ENCODE assay signal across 18 cellular contexts in genomic region chr20:32263398-32263954, GRCh38. TPM values are rescaled to one million over a fixed set of nuclear protein-coding genes. Genes with fewer than 3 reads are reported as not detected.
DNase-seq lines count a peak whose midpoint lies in the region; ATAC-seq and TF ChIP-seq lines count a peak whose summit lies in the region.
"Had no signal": no experiment of that assay in that cellular context is flagged by ENCODE, and none has a peak within 500 bp of the region (broad histone marks: within the 10 kb centered on the region; RNA-seq: fewer than 3 reads in every experiment).

No MANE protein-coding gene starts in this region.

- H3K36me3 ChIP-seq in OCI-LY7 (ENCODE audit: insufficient read depth, low read length) = no peaks in the 10 kb centered on the region
- H3K36me3 ChIP-seq: BE2C, HAP-1, SJSA1 had no signal

- TF ChIP-seq CTCF in OCI-LY7 (conservative IDR thresholded peaks at IDR 0.05; ENCODE audit: low read length) (no peak), foreskin keratinocyte (conservative IDR thresholded peaks at IDR 0.05) (no peak), coronary artery (IDR thresholded peaks at IDR 0.05) (no peak)

- H3K4me1 ChIP-seq in OCI-LY7 (ENCODE audit: insufficient read depth, low read length, poor library complexity, severe bottlenecking) (peaks cover 46% of the 10 kb centered on the region), foreskin keratinocyte (no peaks in the 10 kb centered on the region)
- H3K4me1 ChIP-seq: BE2C, HAP-1, SJSA1 had no signal

- intact Hi-C loops in OCI-LY7 (cut with micrococcal nuclease; ENCODE audit: unreplicated experiment) = no loop called here

- DNase-seq in NCI-H748 (lab: John Stamatoyannopoulos, UW; ENCODE audit: unreplicated experiment) (peak; percentile 18), NCI-H748 treated with DMSO at 0.1 percent for 48 hours (lab: John Stamatoyannopoulos, UW) (no peak), M059J (ENCODE audit: low read depth) (peak; percentile 54), OCI-LY7 (ENCODE audit: low spot score) (no peak), foreskin keratinocyte (peak in 1 of 2 donors; percentile 18), coronary artery (ENCODE audit: low spot score) (no peak), NCI-H1417 (lab: John Stamatoyannopoulos, UW) (no peak)
- DNase-seq: BE2C; CD4-positive, CD25-positive, alpha-beta regulatory T cell; GM23248; Kasumi-1; NCI-H1092 treated with DMSO at 0.1 percent for 48 hours; NCI-H1694 treated with DMSO at 0.1 percent for 48 hours; NCI-H446 treated with DMSO at 0.1 percent for 48 hours; NCI-H774; PC-9 had no signal

- H3K4me2 ChIP-seq in OCI-LY7 (ENCODE audit: low read length) = no peak overlapping the region
- H3K4me2 ChIP-seq: PC-9 had no signal

- peak overlapping the region; percentile 21; the same call in 1 of the 2 replicates for H2AFZ ChIP-seq in OCI-LY7 (ENCODE audit: low read length)
- H2AFZ ChIP-seq: GM23248, PC-9 had no signal

- POLR2A ChIA-PET in OCI-LY7 (lab: Charles Lee) = interaction anchor here (0.7 kb wide), 1 partner anchor 46 kb away, joined by 5 read pairs; no protein-coding TSS in a partner anchor

- H3K27ac ChIP-seq in OCI-LY7 (ENCODE audit: low read depth, low read length, poor library complexity, severe bottlenecking) (no peak overlapping the region), foreskin keratinocyte (no peak overlapping the region), coronary artery (no peak overlapping the region)
- H3K27ac ChIP-seq: GM23248, PC-9, SJSA1 had no signal

- ATAC-seq in foreskin keratinocyte = peak; percentile 53

- BruUV-seq in OCI-LY7 (replicated peaks; lab: Mats Ljungman, UMichigan) = no TSS peak

- CTCF ChIA-PET in OCI-LY7 (lab: Charles Lee; ENCODE audit: unreplicated experiment) = no interaction called here

- no peaks in the 10 kb centered on the region for H4K20me1 ChIP-seq in OCI-LY7 (ENCODE audit: insufficient read depth, low read length)

- H3K79me2 ChIP-seq in OCI-LY7 (ENCODE audit: insufficient read depth, low read depth, low read length) = no peaks in the 10 kb centered on the region

- no peak overlapping the region for H3K4me3 ChIP-seq in OCI-LY7 (ENCODE audit: low read depth, low read length, poor library complexity, severe bottlenecking)
- no peak overlapping the region for H3K4me3 ChIP-seq in coronary artery
- H3K4me3 ChIP-seq: GM23248, HAP-1, PC-9, SJSA1 had no signal

- H3K9me3 ChIP-seq in OCI-LY7 (ENCODE audit: low read length) = no peaks in the 10 kb centered on the region
- H3K9me3 ChIP-seq: BE2C, HAP-1, SJSA1 had no signal

- no peaks in the 10 kb centered on the region for H3K27me3 ChIP-seq in foreskin keratinocyte
- H3K27me3 ChIP-seq: BE2C, SJSA1 had no signal

- H3K9me2 ChIP-seq in OCI-LY7 (ENCODE audit: insufficient read depth, low read length) = no peaks in the 10 kb centered on the region

RNA-seq across cellular contexts. Expression of gene KIF3B, which starts 14.0 kb away (rescaled TPM):
- 20.3 and 28.4 TPM in 2 replicates for total RNA-seq in M059J (2014; rRNA removed; shearing (Covaris generic))
- total RNA-seq in OCI-LY7 (2014; rRNA removed; shearing (Covaris generic)) = 7.9 and 8.2 TPM in 2 replicates
- total RNA-seq in OCI-LY7 (2022) (20.8 and 25.2 TPM in 2 replicates), foreskin keratinocyte (21.5 and 23.2 TPM in 2 replicates)
- polyA plus RNA-seq in foreskin keratinocyte = 7.4 and 8.0 TPM in 2 replicates

RNA-seq across cellular contexts. Expression of gene POFUT1, which starts 55.8 kb away (rescaled TPM):
- total RNA-seq in M059J (2014; rRNA removed; shearing (Covaris generic)) = 76.5 and 111 TPM in 2 replicates
- total RNA-seq in OCI-LY7 (2014; rRNA removed; shearing (Covaris generic)) = 16.8 and 21.4 TPM in 2 replicates
- total RNA-seq in OCI-LY7 (2022) (27.8 and 33.1 TPM in 2 replicates), foreskin keratinocyte (35.3 and 35.9 TPM in 2 replicates)
- polyA plus RNA-seq in foreskin keratinocyte = 13.3 and 16.8 TPM in 2 replicates

RNA-seq across cellular contexts. Expression of gene PLAGL2, which starts 55.9 kb away (rescaled TPM):
- 6.2 and 7.7 TPM in 2 replicates for total RNA-seq in M059J (2014; rRNA removed; shearing (Covaris generic))
- total RNA-seq in OCI-LY7 (2014; rRNA removed; shearing (Covaris generic)) = 7.4 and 9.8 TPM in 2 replicates
- 40.3 and 42.9 TPM in 2 replicates for total RNA-seq in OCI-LY7 (2022)
- total RNA-seq in foreskin keratinocyte = 11.6 and 12.3 TPM in 2 replicates
- polyA plus RNA-seq in foreskin keratinocyte = 5.6 and 6.3 TPM in 2 replicates

Comparison
In these comparisons a context has a peak if more than half of its experiments do, and no peak if none do; other contexts are left out.
1. DNase-seq: peak in NCI-H748 (single experiment) and M059J (single experiment); none in NCI-H748 treated with DMSO at 0.1 percent for 48 hours (single experiment), OCI-LY7 (single experiment), coronary artery (single experiment) and NCI-H1417 (0 of 3).